ENCODE assay signal across 30 cellular contexts in the genomic region with DNA sequence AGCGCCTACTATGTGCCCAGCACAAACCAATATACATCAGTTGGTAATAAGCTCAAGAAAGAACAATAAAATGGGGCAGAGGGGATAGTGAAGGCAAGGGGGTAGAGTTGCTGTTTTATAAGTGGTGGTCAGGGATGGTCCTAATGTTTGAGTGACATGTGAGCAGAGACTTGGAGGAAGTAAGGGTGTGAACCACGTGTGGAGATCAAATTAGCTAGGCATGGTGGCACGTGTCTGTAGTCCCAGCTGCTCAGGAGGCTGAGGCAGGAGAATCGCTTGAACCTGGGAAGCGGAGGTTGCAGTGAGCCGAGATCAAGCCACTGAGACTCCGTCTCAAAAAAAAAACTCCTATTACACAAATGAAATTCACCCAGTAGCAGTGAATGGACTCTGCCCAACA. TPM values are rescaled to one million over a fixed set of nuclear protein-coding genes. Genes with fewer than 3 reads are reported as not detected.
"Had no signal": no experiment of that assay in that cellular context is flagged by ENCODE, and none has a peak within 500 bp of the region (broad histone marks: within the 10 kb centered on the region; RNA-seq: fewer than 3 reads in every experiment).

No MANE protein-coding gene starts in this region.

- ATAC-seq: naive thymus-derived CD4-positive, alpha-beta T cell; natural killer cell; right cardiac atrium; sciatic nerve; stimulated activated effector memory CD8-positive, alpha-beta T cell treated with anti-CD3 and anti-CD28 coated beads, Interleukin-12 subunit alpha, Interleukin-12 subunit beta, amount 100 ng/mL, for 72 hours; stimulated activated naive B cell treated with anti-CD40 and anti-IgM and Interleukin-4, amounts not matched to agents 10 μg/mL and 1 μg/mL and 100 μg/mL, for 72 hours had no signal

- H3K27me3 ChIP-seq: ovary, thyroid gland, tibial nerve, upper lobe of left lung, vagina had no signal

- H3K27ac ChIP-seq: neutrophil, ovary, parathyroid adenoma, psoas muscle, stomach, thoracic aorta, thyroid gland, tibial nerve, upper lobe of left lung, vagina had no signal

- FAIRE-seq: small intestine, urothelium cell line had no signal

- H3K4me3 ChIP-seq: ovary, psoas muscle, stomach, thoracic aorta, thyroid gland, tibial nerve, upper lobe of left lung, vagina had no signal

- H3K79me2 ChIP-seq: parathyroid adenoma had no signal

- H3K9ac ChIP-seq: parathyroid adenoma had no signal

- H2AFZ ChIP-seq: parathyroid adenoma had no signal

- H3K36me3 ChIP-seq: neutrophil, ovary, stomach, thoracic aorta, thyroid gland, tibial nerve, upper lobe of left lung, vagina had no signal

- H3K9me3 ChIP-seq: neutrophil, ovary, psoas muscle, stomach, thoracic aorta, thyroid gland, tibial nerve, upper lobe of left lung, vagina had no signal

- DNase-seq: naive thymus-derived CD4-positive, alpha-beta T cell; natural killer cell; nucleus accumbens; ovary; posterior cingulate gyrus; psoas muscle; right cardiac atrium; small intestine; stimulated activated CD4-positive, alpha-beta T cell treated with anti-CD3 and anti-CD28 coated beads, Interleukin-15, amount 100 ng/mL, for 24 hours; stimulated activated CD4-positive, alpha-beta T cell treated with anti-CD3 and anti-CD28 coated beads, Interleukin-2, amount 100 ng/mL, for 24 hours; stimulated activated CD4-positive, alpha-beta T cell treated with anti-CD3 and anti-CD28 coated beads, Interleukin-2, amount 100 ng/mL, for 48 hours; stimulated activated CD4-positive, alpha-beta T cell treated with anti-CD3 and anti-CD28 coated beads, Interleukin-4, amount 100 ng/mL, for 24 hours; stimulated activated naive B cell treated with anti-CD40 and anti-IgM and Interleukin-4, amounts not matched to agents 10 μg/mL and 1 μg/mL and 100 μg/mL, for 72 hours; stimulated activated naive CD4-positive, alpha-beta T cell treated with Interleukin-2 at 50 U/mL for 16 hours; stomach; thyroid gland; trophoblast cell; upper lobe of left lung had no signal

- H3K4me1 ChIP-seq: parathyroid adenoma, stomach, tibial nerve, upper lobe of left lung, vagina had no signal

RNA-seq across cellular contexts. Expression of a gene that starts 56.5 kb away (rescaled TPM):
- total RNA-seq: naive thymus-derived CD4-positive, alpha-beta T cell; natural killer cell; progenitor cell of endocrine pancreas; stomach; temporal lobe; thoracic aorta; ureter had no signal
- polyA plus RNA-seq: naive thymus-derived CD4-positive, alpha-beta T cell; neural cell had no signal
